10 cellular contexts compared by ENCODE assay signal in genomic region chr6:33851959-33852358, GRCh38. TPM values are rescaled to one million over a fixed set of nuclear protein-coding genes. Genes with fewer than 3 reads are reported as not detected.
DNase-seq lines count a peak whose midpoint lies in the region; ATAC-seq and TF ChIP-seq lines count a peak whose summit lies in the region.
"Had no signal": no experiment of that assay in that cellular context is flagged by ENCODE, and none has a peak within 500 bp of the region (broad histone marks: within the 10 kb centered on the region; RNA-seq: fewer than 3 reads in every experiment).

No MANE protein-coding gene starts in this region.

- WGBS in smooth muscle cell (ENCODE audit: low lambda C conversion rate): 25% methylated on average over 7 of the region's 8 CpGs

- no peak overlapping the region for H2AFZ ChIP-seq in OCI-LY7 (ENCODE audit: low read length)
- no peak overlapping the region for H2AFZ ChIP-seq in fibroblast of lung (ENCODE audit: low read length)
- no peak overlapping the region for H2AFZ ChIP-seq in smooth muscle cell (ENCODE audit: low read depth)

- H3K27ac ChIP-seq in OCI-LY7 (ENCODE audit: low read depth, low read length, poor library complexity, severe bottlenecking) (no peak overlapping the region), fibroblast of lung (ENCODE audit: insufficient read depth, low read length) (no peak overlapping the region), smooth muscle cell (ENCODE audit: low read depth) (no peak overlapping the region)

- no peak overlapping the region for H3K27ac Mint-ChIP-seq in activated CD8-positive, alpha-beta memory T cell treated with anti-CD3 and anti-CD28 coated beads, Interleukin-2, amount 10 ng/mL, durations not matched to agents 7 days and 5 days
- H3K27ac Mint-ChIP-seq in activated T-cell treated with anti-CD3 and anti-CD28 coated beads, Interleukin-2, amount 50 U/mL, for 72 hours: no peak overlapping the region

- H3K79me2 ChIP-seq in OCI-LY7 (ENCODE audit: insufficient read depth, low read depth, low read length): no peaks in the 10 kb centered on the region
- no peaks in the 10 kb centered on the region for H3K79me2 ChIP-seq in fibroblast of lung (ENCODE audit: control insufficient read depth, insufficient read depth, low read length)
- no peaks in the 10 kb centered on the region for H3K79me2 ChIP-seq in smooth muscle cell (ENCODE audit: low read depth)

- H3K27me3 Mint-ChIP-seq in activated CD8-positive, alpha-beta memory T cell treated with anti-CD3 and anti-CD28 coated beads, Interleukin-2, amount 10 ng/mL, durations not matched to agents 7 days and 5 days: peaks cover 46% of the 10 kb centered on the region
- peaks cover 12% of the 10 kb centered on the region for H3K27me3 Mint-ChIP-seq in activated T-cell treated with anti-CD3 and anti-CD28 coated beads, Interleukin-2, amount 50 U/mL, for 72 hours (ENCODE audit: low read depth)

- TF ChIP-seq CTCF in OCI-LY7 (conservative IDR thresholded peaks at IDR 0.05; ENCODE audit: low read length) (0 out of 2 replicates have a peak, but pooled peaks have one; percentile 27), fibroblast of lung (conservative IDR thresholded peaks at IDR 0.05 in 1 of 2, IDR thresholded peaks at IDR 0.05 in 1 of 2; ENCODE audit: low read depth in 1 of 2, low read length in 2 of 2) (peak; percentile 38 to 40), smooth muscle cell (IDR thresholded peaks at IDR 0.05; ENCODE audit: borderline replicate concordance, insufficient read depth, poor library complexity, severe bottlenecking) (peak; percentile 38)

- intact Hi-C loops in OCI-LY7 (cut with micrococcal nuclease; ENCODE audit: unreplicated experiment): no loop called here

- POLR2A ChIA-PET in OCI-LY7 (lab: Charles Lee): no interaction called here

- H3K4me1 ChIP-seq in OCI-LY7 (ENCODE audit: insufficient read depth, low read length, poor library complexity, severe bottlenecking) (no peaks in the 10 kb centered on the region), fibroblast of lung (ENCODE audit: control insufficient read depth, extremely low read depth, insufficient read depth, low read length) (no peaks in the 10 kb centered on the region), smooth muscle cell (ENCODE audit: low read depth) (no peaks in the 10 kb centered on the region)

- no peaks in the 10 kb centered on the region for H3K36me3 Mint-ChIP-seq in activated CD8-positive, alpha-beta memory T cell treated with anti-CD3 and anti-CD28 coated beads, Interleukin-2, amount 10 ng/mL, durations not matched to agents 7 days and 5 days
- H3K36me3 Mint-ChIP-seq in activated T-cell treated with anti-CD3 and anti-CD28 coated beads, Interleukin-2, amount 50 U/mL, for 72 hours (ENCODE audit: insufficient read depth in 2 of 2): no peaks in the 10 kb centered on the region

- no peaks in the 10 kb centered on the region for H3F3A ChIP-seq in smooth muscle cell (ENCODE audit: low read depth)

- H3K36me3 ChIP-seq in OCI-LY7 (ENCODE audit: insufficient read depth, low read length) (no peaks in the 10 kb centered on the region), fibroblast of lung (ENCODE audit: control insufficient read depth, insufficient read depth, low read length) (no peaks in the 10 kb centered on the region), smooth muscle cell (ENCODE audit: low read depth) (no peaks in the 10 kb centered on the region)

- no peak overlapping the region for H3K4me3 ChIP-seq in OCI-LY7 (ENCODE audit: low read depth, low read length, poor library complexity, severe bottlenecking)
- no peak overlapping the region for H3K4me3 ChIP-seq in fibroblast of lung (replicated peaks in 1 of 4; ENCODE audit: control extremely low read depth in 1 of 4, insufficient read depth in 1 of 4, low read depth in 3 of 4, low read length in 4 of 4)
- H3K4me3 ChIP-seq in smooth muscle cell: no peak overlapping the region

- DNase-seq in activated CD8-positive, alpha-beta memory T cell treated with anti-CD3 and anti-CD28 coated beads, Interleukin-2, amount 10 ng/mL, durations not matched to agents 7 days and 5 days: peak; percentile 53
- no peak for DNase-seq in activated CD8-positive, alpha-beta memory T cell treated with anti-CD3 and anti-CD28 coated beads, Interleukin-2, amount 50 U/mL, for 4 hours
- no peak for DNase-seq in OCI-LY7 (ENCODE audit: low spot score)
- no peak for DNase-seq in fibroblast of lung (ENCODE audit: low read depth in 2 of 2)
- DNase-seq in smooth muscle cell (lab: John Stamatoyannopoulos, UW; ENCODE audit: unreplicated experiment): no peak
- no peak for DNase-seq in stimulated activated naive CD4-positive, alpha-beta T cell treated with Interleukin-2 at 50 U/mL for 16 hours (lab: John Stamatoyannopoulos, UW)
- no peak for DNase-seq in activated T-cell treated with anti-CD3 and anti-CD28 coated beads, Interleukin-2, amount 50 U/mL, for 72 hours
- DNase-seq: central memory CD4-positive, alpha-beta T cell; NCI-H1930 had no signal

- H3K9me2 ChIP-seq in OCI-LY7 (ENCODE audit: insufficient read depth, low read length): no peaks in the 10 kb centered on the region

- H3K4me3 Mint-ChIP-seq in activated CD8-positive, alpha-beta memory T cell treated with anti-CD3 and anti-CD28 coated beads, Interleukin-2, amount 10 ng/mL, durations not matched to agents 7 days and 5 days: no peak overlapping the region
- H3K4me3 Mint-ChIP-seq in activated T-cell treated with anti-CD3 and anti-CD28 coated beads, Interleukin-2, amount 50 U/mL, for 72 hours: no peak overlapping the region

- CTCF ChIA-PET in activated CD8-positive, alpha-beta memory T cell treated with anti-CD3 and anti-CD28 coated beads, Interleukin-2, amount 10 ng/mL, durations not matched to agents 7 days and 5 days (lab: Charles Lee): interaction anchor here (1.0 to 11.0 kb wide), 4 partner anchors 11 to 203 kb away, joined by 3 to 95 read pairs (median 12); no protein-coding TSS in a partner anchor
- CTCF ChIA-PET in OCI-LY7 (lab: Charles Lee; ENCODE audit: unreplicated experiment): interaction anchor here (0.7 kb wide), 1 partner anchor 63 kb away, joined by 16 read pairs; no protein-coding TSS in a partner anchor

- H3K9ac ChIP-seq in fibroblast of lung (ENCODE audit: insufficient read depth, low read length) (no peak overlapping the region), smooth muscle cell (ENCODE audit: low read depth) (no peak overlapping the region)

- no peaks in the 10 kb centered on the region for H3K9me3 ChIP-seq in OCI-LY7 (ENCODE audit: low read length)
- H3K9me3 ChIP-seq in fibroblast of lung (ENCODE audit: control insufficient read depth, insufficient read depth, low read depth, low read length): no peaks in the 10 kb centered on the region
- H3K9me3 ChIP-seq in smooth muscle cell (replicated peaks; ENCODE audit: low read depth): no peaks in the 10 kb centered on the region

- H3K27me3 ChIP-seq in fibroblast of lung (ENCODE audit: control insufficient read depth, insufficient read depth, low read length): no peaks in the 10 kb centered on the region
- H3K27me3 ChIP-seq in smooth muscle cell (ENCODE audit: low read depth): no peaks in the 10 kb centered on the region

- no peaks in the 10 kb centered on the region for H3K9me3 Mint-ChIP-seq in activated CD8-positive, alpha-beta memory T cell treated with anti-CD3 and anti-CD28 coated beads, Interleukin-2, amount 10 ng/mL, durations not matched to agents 7 days and 5 days (ENCODE audit: low read depth)
- no peaks in the 10 kb centered on the region for H3K9me3 Mint-ChIP-seq in activated T-cell treated with anti-CD3 and anti-CD28 coated beads, Interleukin-2, amount 50 U/mL, for 72 hours

- H4K20me1 ChIP-seq in OCI-LY7 (ENCODE audit: insufficient read depth, low read length): no peaks in the 10 kb centered on the region
- no peaks in the 10 kb centered on the region for H4K20me1 ChIP-seq in fibroblast of lung (ENCODE audit: control insufficient read depth, extremely low read depth, insufficient read depth, low read length)
- no peaks in the 10 kb centered on the region for H4K20me1 ChIP-seq in smooth muscle cell (ENCODE audit: low read depth)

- H3K4me2 ChIP-seq in OCI-LY7 (ENCODE audit: low read length): no peak overlapping the region
- H3K4me2 ChIP-seq in fibroblast of lung (ENCODE audit: extremely low read depth, insufficient read depth, low read length): no peak overlapping the region
- H3K4me2 ChIP-seq in smooth muscle cell: no peak overlapping the region

- no TSS peak for BruUV-seq in OCI-LY7 (replicated peaks; lab: Mats Ljungman, UMichigan)

- H3K4me1 Mint-ChIP-seq in activated CD8-positive, alpha-beta memory T cell treated with anti-CD3 and anti-CD28 coated beads, Interleukin-2, amount 10 ng/mL, durations not matched to agents 7 days and 5 days: peaks cover 17% of the 10 kb centered on the region
- peaks cover 22% of the 10 kb centered on the region for H3K4me1 Mint-ChIP-seq in activated T-cell treated with anti-CD3 and anti-CD28 coated beads, Interleukin-2, amount 50 U/mL, for 72 hours (ENCODE audit: low read depth)

- no peak for ATAC-seq in activated CD8-positive, alpha-beta memory T cell treated with anti-CD3 and anti-CD28 coated beads, Interleukin-2, amount 10 ng/mL, durations not matched to agents 7 days and 5 days
- ATAC-seq in activated T-cell treated with anti-CD3 and anti-CD28 coated beads, Interleukin-2, amount 50 U/mL, for 72 hours (replicated peaks in 1 of 2): no peak
- no peak for ATAC-seq in GM21619 (IDR thresholded peaks at IDR 0.05; ENCODE audit: unreplicated experiment)

RNA-seq across cellular contexts. Expression of gene MLN, which starts 48.2 kb away (rescaled TPM):
- not detected for total RNA-seq in activated CD8-positive, alpha-beta memory T cell treated with anti-CD3 and anti-CD28 coated beads, Interleukin-2, amount 10 ng/mL, durations not matched to agents 7 days and 5 days
- total RNA-seq in OCI-LY7 (2014; rRNA removed; shearing (Covaris generic)): not detected in 2 replicates
- not detected in 2 replicates for total RNA-seq in OCI-LY7 (2022)
- not detected in 2 replicates for total RNA-seq in fibroblast of lung
- not detected in 2 replicates for polyA plus RNA-seq in fibroblast of lung
- polyA plus RNA-seq in fibroblast of lung (2012): not detected in 2 replicates
- polyA minus RNA-seq in fibroblast of lung (ENCODE audit: low replicate concordance): not detected in 2 replicates
- not detected in 2 replicates for total RNA-seq in smooth muscle cell
- not detected in 2 replicates for polyA plus RNA-seq in smooth muscle cell
- not detected for total RNA-seq in activated T-cell treated with anti-CD3 and anti-CD28 coated beads, Interleukin-2, amount 50 U/mL, for 72 hours
